ENCODE assay signal across 8 cellular contexts in the genomic region with DNA sequence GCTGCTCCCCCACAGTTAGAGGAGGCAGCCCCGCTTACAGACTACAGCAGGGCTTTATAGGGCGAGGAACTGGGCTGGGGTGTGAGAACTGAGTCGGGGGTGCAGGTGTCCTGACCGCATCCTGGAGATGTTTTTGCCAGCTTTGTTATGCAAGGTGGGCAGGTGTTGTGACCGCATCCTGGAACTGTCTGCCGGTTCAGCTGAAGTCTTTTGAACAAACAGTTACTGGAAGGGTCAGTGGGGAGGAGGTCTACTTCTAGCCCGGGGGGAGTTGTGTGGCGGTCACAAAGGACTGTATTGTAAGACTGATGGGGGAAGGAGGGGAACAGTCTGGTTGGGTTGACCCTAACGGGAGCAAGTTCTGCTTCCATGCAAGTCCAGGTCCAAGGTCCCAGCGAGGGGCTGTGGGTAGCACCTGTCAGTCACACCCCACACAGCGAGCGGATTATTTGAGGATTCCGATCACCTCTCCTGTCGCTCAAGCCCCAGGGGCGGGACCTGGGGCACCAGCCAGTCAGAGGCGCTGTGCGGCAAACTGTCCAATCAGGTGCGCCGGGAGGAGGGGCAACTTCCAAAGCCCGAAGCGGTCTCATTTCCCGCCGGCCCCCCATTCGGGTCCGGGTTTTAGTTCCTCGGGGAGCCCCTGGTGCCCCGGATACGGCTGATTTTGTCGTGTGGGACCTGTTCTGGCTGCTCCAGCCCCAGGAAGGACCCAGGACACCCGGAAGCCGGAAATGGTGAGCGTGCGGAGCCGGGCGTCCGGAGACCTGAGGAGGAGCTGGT. TPM values are rescaled to one million over a fixed set of nuclear protein-coding genes. Genes with fewer than 3 reads are reported as not detected.
DNase-seq lines count a peak whose midpoint lies in the region; ATAC-seq and TF ChIP-seq lines count a peak whose summit lies in the region.

A gene (plus strand): TSS at position 610 of the 783 bp plus-strand sequence. CDS start 125 bp downstream, at position 735.

- peak within 1 kb of the TSS; percentile 84 to 94 (median 91) for H3K4me3 ChIP-seq in breast epithelium
- H3K4me3 ChIP-seq in iPS-20b (ENCODE audit: low read length), result peak within 1 kb of the TSS; percentile 85
- peak within 1 kb of the TSS; percentile 84 to 99 (median 90) for H3K4me3 ChIP-seq in skin epidermis

- H3K27ac ChIP-seq in VCaP (peak within 1 kb of the TSS; percentile 68), breast epithelium (peak within 1 kb of the TSS; percentile 91 to 93), iPS-20b (ENCODE audit: low read length) (peak within 1 kb of the TSS; percentile 42), skin epidermis (peak within 1 kb of the TSS; percentile 81 to 99 (median 93))

- H3K36me3 ChIP-seq in breast epithelium (no peaks in the 10 kb centered on the region), iPS-20b (ENCODE audit: insufficient read depth, low read depth, low read length) (peaks cover 14% of the 10 kb centered on the region)

- H3K4me1 ChIP-seq in breast epithelium, result no peaks in the 10 kb centered on the region
- H3K4me1 ChIP-seq in iPS-20b (ENCODE audit: insufficient read depth, low read length), result peaks cover 9% of the 10 kb centered on the region; the same call in 1 of the 2 replicates

- peak; percentile 74 for ATAC-seq in GM18909 (IDR thresholded peaks at IDR 0.05; ENCODE audit: poor library complexity, unreplicated experiment)
- ATAC-seq in HG03159 (IDR thresholded peaks at IDR 0.05; ENCODE audit: unreplicated experiment), result peak; percentile 69

- H3K9ac ChIP-seq in iPS-20b (ENCODE audit: low read depth, low read length), result peak within 1 kb of the TSS; percentile 87

- H3K27me3 ChIP-seq in breast epithelium, result no peaks in the 10 kb centered on the region
- no peaks in the 10 kb centered on the region for H3K27me3 ChIP-seq in iPS-20b (ENCODE audit: insufficient read depth, low read length)

- TF ChIP-seq POLR2A in breast epithelium (IDR thresholded peaks at IDR 0.05), result peak; percentile 54

- TF ChIP-seq CTCF in VCaP (conservative IDR thresholded peaks at IDR 0.05), result no peak
- TF ChIP-seq CTCF in breast epithelium (IDR thresholded peaks at IDR 0.05), result no peak

- intact Hi-C loops in breast epithelium (cut with DNase I; ENCODE audit: low total_unique reads), result no loop called here

- H3K9me3 ChIP-seq in breast epithelium, result no peaks in the 10 kb centered on the region
- no peaks in the 10 kb centered on the region for H3K9me3 ChIP-seq in iPS-20b (ENCODE audit: insufficient read depth, low read depth, low read length)

- DNase-seq in AG08395 (ENCODE audit: low spot score), result peak; percentile 95
- peak; percentile 92 for DNase-seq in NCI-H2227 (lab: John Stamatoyannopoulos, UW; ENCODE audit: unreplicated experiment)
- peak; percentile 90 to 93 for DNase-seq in breast epithelium (ENCODE audit: low spot score in 2 of 2)

RNA-seq across cellular contexts. Expression of the gene that starts here (rescaled TPM):
- total RNA-seq in breast epithelium, result 10 to 100 TPM in 2 of 3 donors, 1 to 10 TPM in 1; 4.8 to 32.8 (median 16.7) TPM

Comparison
In these comparisons a context has a peak if more than half of its experiments do, and no peak if none do; other contexts are left out.
1. Peak in every context shown above with its lines: DNase-seq, ATAC-seq, H3K4me3 ChIP-seq and H3K27ac ChIP-seq.
2. H3K27ac ChIP-seq: peak in every context shown above with its lines; median percentile 93 in skin epidermis; 92 in breast epithelium; 68 in VCaP; 42 in iPS-20b.